ENCODE assay signal across 8 cellular contexts in genomic region chr9:127418037-127418471, GRCh38. TPM values are rescaled to one million over a fixed set of nuclear protein-coding genes. Genes with fewer than 3 reads are reported as not detected.
A peak's percentile ranks its signal among the peaks of the same experiment; 100 is the strongest.
DNase-seq lines count a peak whose midpoint lies in the region; ATAC-seq and TF ChIP-seq lines count a peak whose summit lies in the region.

No MANE protein-coding gene starts in this region.

- no peaks in the 10 kb centered on the region for H3K36me3 ChIP-seq in kidney epithelial cell (ENCODE audit: control insufficient read depth, insufficient read depth, low read length)

- ATAC-seq in HG02870 (IDR thresholded peaks at IDR 0.05; ENCODE audit: unreplicated experiment): no peak

- DNase-seq in NCI-H2029 (lab: John Stamatoyannopoulos, UW): peak; percentile 24
- DNase-seq in activated T-helper 9 cell treated with anti-CD3 and anti-CD28 coated beads, Interleukin-2, amount 50 U/mL, for 16 hours (ENCODE audit: low read depth): peak; percentile 24
- DNase-seq in kidney epithelial cell (ENCODE audit: low read depth): no peak
- no peak for DNase-seq in hepatic stellate cell (ENCODE audit: low spot score)
- DNase-seq in NCI-H1105 (lab: John Stamatoyannopoulos, UW): no peak
- no peak for DNase-seq in kidney glomerular epithelial cell (lab: John Stamatoyannopoulos, UW)

- no peak overlapping the region for H3K4me3 ChIP-seq in kidney epithelial cell (ENCODE audit: low read depth, low read length)

- H3K27me3 ChIP-seq in kidney epithelial cell (ENCODE audit: control insufficient read depth, insufficient read depth, low read length): no peaks in the 10 kb centered on the region

- TF ChIP-seq CTCF in GM12872 (IDR thresholded peaks at IDR 0.05; ENCODE audit: insufficient read depth, low read depth, low read length) (peak; percentile 59), kidney epithelial cell (IDR thresholded peaks at IDR 0.05; ENCODE audit: insufficient read depth, low read length, poor library complexity, severe bottlenecking) (peak; percentile 33)

RNA-seq across cellular contexts. Expression of gene ZNF79, which starts 6.1 kb away (rescaled TPM):
- total RNA-seq in kidney epithelial cell: 5.1 and 5.7 TPM in 2 replicates

RNA-seq across cellular contexts. Expression of gene SLC2A8, which starts 21.1 kb away (rescaled TPM):
- 27.5 and 28.8 TPM in 2 replicates for total RNA-seq in kidney epithelial cell

RNA-seq across cellular contexts. Expression of gene RPL12, which starts 33.2 kb away (rescaled TPM):
- 4,686 and 4,885 TPM in 2 replicates for total RNA-seq in kidney epithelial cell

RNA-seq across cellular contexts. Expression of gene LRSAM1, which starts 33.3 kb away (rescaled TPM):
- 26.6 and 30.1 TPM in 2 replicates for total RNA-seq in kidney epithelial cell

Comparison
In these comparisons a context has a peak if more than half of its experiments do, and no peak if none do; other contexts are left out.
1. DNase-seq: peak in NCI-H2029 (single experiment) and activated T-helper 9 cell treated with anti-CD3 and anti-CD28 coated beads, Interleukin-2, amount 50 U/mL, for 16 hours (single experiment); none in kidney epithelial cell (single experiment), hepatic stellate cell (single experiment), NCI-H1105 (single experiment) and kidney glomerular epithelial cell (single experiment).